ENCODE assay signal across 17 cellular contexts in the genomic region with DNA sequence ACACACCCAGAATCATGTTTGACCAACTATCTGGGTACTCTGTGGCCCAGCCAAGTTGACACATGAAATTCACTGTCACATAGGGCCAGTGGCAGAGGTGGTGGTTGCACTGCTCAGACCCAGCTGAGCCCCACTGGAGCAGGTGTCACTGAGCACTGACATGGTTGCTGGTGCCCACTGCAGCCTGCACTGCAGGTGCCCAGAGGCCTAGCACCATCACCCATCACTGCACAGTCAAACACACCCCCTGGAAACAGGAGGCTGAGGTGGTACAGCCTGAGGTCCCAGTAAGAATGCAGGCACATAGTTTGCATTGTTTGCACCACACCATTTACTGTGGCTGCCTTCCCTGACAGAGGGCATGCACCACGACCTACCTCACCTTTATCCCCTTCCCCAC.
"Had no signal": no experiment of that assay in that cellular context is flagged by ENCODE, and none has a peak within 500 bp of the region (broad histone marks: within the 10 kb centered on the region; RNA-seq: fewer than 3 reads in every experiment).

No MANE protein-coding gene starts in this region.

- DNase-seq: effector CD8-positive, alpha-beta T cell; heart left ventricle; hippocampal formation; kidney glomerular epithelial cell; mesendoderm; naive B cell; psoas muscle; retina; right lobe of liver; stimulated activated CD4-positive, alpha-beta T cell treated with anti-CD3 and anti-CD28 coated beads, Interleukin-4, amount 100 ng/mL, for 1 hour; stimulated activated CD8-positive, alpha-beta memory T cell treated with anti-CD3 and anti-CD28 coated beads, Interleukin-4, amount 100 ng/mL, for 48 hours; tibial artery; upper lobe of right lung had no signal

- H3K4me3 ChIP-seq: heart left ventricle, psoas muscle, right lobe of liver, tibial artery, upper lobe of right lung, vagina had no signal

- ATAC-seq: esophagus mucosa, psoas muscle, upper lobe of right lung had no signal

- H3K4me1 ChIP-seq: psoas muscle, right lobe of liver, upper lobe of right lung, vagina had no signal

- H3K27ac ChIP-seq: heart left ventricle, psoas muscle, right lobe of liver, tibial artery, upper lobe of right lung, vagina had no signal

- H3K36me3 ChIP-seq: heart left ventricle, right lobe of liver, tibial artery, upper lobe of right lung, vagina had no signal

- FAIRE-seq: endometrium, frontal cortex had no signal

- H3K27me3 ChIP-seq: heart left ventricle, right lobe of liver, tibial artery, upper lobe of right lung, vagina had no signal

- H3K9me3 ChIP-seq: heart left ventricle, psoas muscle, right lobe of liver, tibial artery, upper lobe of right lung, vagina had no signal
